8 cellular contexts compared by ENCODE assay signal in genomic region chr1:204362984-204363334, GRCh38. TPM values are rescaled to one million over a fixed set of nuclear protein-coding genes. Genes with fewer than 3 reads are reported as not detected.
DNase-seq lines count a peak whose midpoint lies in the region; ATAC-seq and TF ChIP-seq lines count a peak whose summit lies in the region.

No MANE protein-coding gene starts in this region.

- H3K36me3 ChIP-seq in Peyer's patch (peaks cover 0 to 5% (median 0%) of the 10 kb centered on the region in 3 donors), esophagus (ENCODE audit: control insufficient read depth in 2 of 2, insufficient read depth in 2 of 2, low read length in 1 of 2) (no peaks in the 10 kb centered on the region)

- no peak for ATAC-seq in CD4-positive, alpha-beta T cell (ENCODE audit: poor library complexity)
- ATAC-seq in GM21528 (IDR thresholded peaks at IDR 0.05; ENCODE audit: low FRiP score, unreplicated experiment): no peak

- peak overlapping the region; percentile 27 to 62 (median 42) for H3K4me3 ChIP-seq in Peyer's patch
- H3K4me3 ChIP-seq in esophagus (ENCODE audit: low read depth in 1 of 2, low read length in 2 of 2): peak overlapping the region; percentile 33 to 35

- intact Hi-C loops in CD4-positive, alpha-beta T cell (cut with DNase I, micrococcal nuclease): loop anchor here (1.0 to 10.0 kb wide), 5 partner anchors 105 to 858 kb away; partner anchors contain the start of gene SNRPE (in 2 of the 2)

- no peak for TF ChIP-seq POLR2A in Peyer's patch (IDR thresholded peaks at IDR 0.05)

- POLR2A ChIA-PET in CD4-positive, alpha-beta T cell (lab: Charles Lee): interaction anchor here (1.2 to 2.1 kb wide), 2 partner anchors 36 to 201 kb away, joined by 3 to 7 read pairs; no protein-coding TSS in a partner anchor

- peaks cover 9% of the 10 kb centered on the region for H3K27me3 Mint-ChIP-seq in CD4-positive, alpha-beta T cell
- peaks cover 46% of the 10 kb centered on the region for H3K27me3 Mint-ChIP-seq in osteocyte (ENCODE audit: unreplicated experiment)

- peak overlapping the region; percentile 26 for H3K4me3 Mint-ChIP-seq in CD4-positive, alpha-beta T cell
- peak overlapping the region; percentile 68 for H3K4me3 Mint-ChIP-seq in osteocyte (ENCODE audit: unreplicated experiment)

- no peaks in the 10 kb centered on the region for H3K36me3 Mint-ChIP-seq in CD4-positive, alpha-beta T cell (ENCODE audit: low read depth)
- no peaks in the 10 kb centered on the region for H3K36me3 Mint-ChIP-seq in osteocyte (ENCODE audit: unreplicated experiment)

- no peaks in the 10 kb centered on the region for H3K27me3 ChIP-seq in CD4-positive, alpha-beta T cell (ENCODE audit: control insufficient read depth, insufficient read depth, low read length)
- H3K27me3 ChIP-seq in Peyer's patch: no peaks in the 10 kb centered on the region
- no peaks in the 10 kb centered on the region for H3K27me3 ChIP-seq in esophagus (ENCODE audit: control insufficient read depth in 1 of 2, insufficient read depth in 2 of 2, low read length in 2 of 2)

- no peaks in the 10 kb centered on the region for H3K9me3 ChIP-seq in CD4-positive, alpha-beta T cell (ENCODE audit: control insufficient read depth, low read length)
- no peaks in the 10 kb centered on the region for H3K9me3 ChIP-seq in Peyer's patch
- H3K9me3 ChIP-seq in esophagus (ENCODE audit: control insufficient read depth in 2 of 2, insufficient read depth in 1 of 2, low read depth in 1 of 2, low read length in 1 of 2): no peaks in the 10 kb centered on the region

- peaks cover 5% of the 10 kb centered on the region for H3K4me1 Mint-ChIP-seq in CD4-positive, alpha-beta T cell (ENCODE audit: low read depth)
- peaks cover 9% of the 10 kb centered on the region for H3K4me1 Mint-ChIP-seq in osteocyte (ENCODE audit: unreplicated experiment)

- H3K27ac ChIP-seq in CD4-positive, alpha-beta T cell (ENCODE audit: low read depth, low read length): no peak overlapping the region
- peak overlapping the region; percentile 32 to 75 (median 46) for H3K27ac ChIP-seq in Peyer's patch
- H3K27ac ChIP-seq in esophagus (ENCODE audit: low read depth in 2 of 2, low read length in 1 of 2): peak overlapping the region; percentile 40 to 66

- TF ChIP-seq CTCF in CD4-positive, alpha-beta T cell (IDR thresholded peaks at IDR 0.05): no peak
- TF ChIP-seq CTCF in Peyer's patch (IDR thresholded peaks at IDR 0.05) (no peak), osteocyte (IDR thresholded peaks at IDR 0.05) (no peak)

- DNase-seq in CD4-positive, alpha-beta T cell: no peak
- DNase-seq in Peyer's patch (no peak), osteocyte (ENCODE audit: extremely low spot score, unreplicated experiment) (no peak), COLO668 (lab: John Stamatoyannopoulos, UW; ENCODE audit: unreplicated experiment) (no peak), NCI-H1436 treated with DMSO at 0.1 percent for 48 hours (lab: John Stamatoyannopoulos, UW) (no peak), NCI-H1436 (lab: John Stamatoyannopoulos, UW) (no peak)

- H3K27ac Mint-ChIP-seq in CD4-positive, alpha-beta T cell: no peak overlapping the region
- H3K27ac Mint-ChIP-seq in osteocyte (ENCODE audit: unreplicated experiment): no peak overlapping the region

- CTCF ChIA-PET in CD4-positive, alpha-beta T cell (lab: Charles Lee): interaction anchor here (0.8 to 2.8 kb wide), 8 partner anchors 10 to 1095 kb away, joined by 3 to 14 read pairs (median 4); no protein-coding TSS in a partner anchor

- no peaks in the 10 kb centered on the region for H3K9me3 Mint-ChIP-seq in CD4-positive, alpha-beta T cell
- H3K9me3 Mint-ChIP-seq in osteocyte (ENCODE audit: unreplicated experiment): no peaks in the 10 kb centered on the region

- 47 to 50% methylated on average over 11 of the region's 11 CpGs for WGBS in esophagus, 2 donors

- peaks cover 4 to 10% (median 7%) of the 10 kb centered on the region in 4 donors for H3K4me1 ChIP-seq in Peyer's patch
- H3K4me1 ChIP-seq in esophagus (ENCODE audit: control insufficient read depth in 2 of 2, insufficient read depth in 2 of 2, low read length in 1 of 2): peaks cover 3% of the 10 kb centered on the region in 2 donors

RNA-seq across cellular contexts. Expression of gene PLEKHA6, which starts 3.2 kb away (rescaled TPM):
- total RNA-seq in CD4-positive, alpha-beta T cell: under 1 TPM; 0.53 to 0.82 TPM
- 10 to 100 TPM; 57.3 to 91.6 (median 70.2) TPM for total RNA-seq in Peyer's patch
- polyA plus RNA-seq in esophagus: 10 to 100 TPM; 11.0 to 36.3 TPM
- 0.24 and 0.26 TPM in 2 replicates for total RNA-seq in osteocyte

RNA-seq across cellular contexts. Expression of gene PPP1R15B, which starts 48.7 kb away (rescaled TPM):
- 100 to 1,000 TPM; 171 to 179 TPM for total RNA-seq in CD4-positive, alpha-beta T cell
- total RNA-seq in Peyer's patch (10 to 100 TPM; 33.8 to 90.5 (median 72.3) TPM), osteocyte (46.1 and 47.4 TPM in 2 replicates)
- polyA plus RNA-seq in esophagus: 10 to 100 TPM; 14.1 to 15.7 TPM

Comparison
In these comparisons a context has a peak if more than half of its experiments do, and no peak if none do; other contexts are left out.
1. RNA of gene PLEKHA6, which starts 3.2 kb away (total RNA-seq): 57.3 to 91.6 TPM in Peyer's patch; 0.53 to 0.82 TPM in CD4-positive, alpha-beta T cell and 0.24 to 0.26 TPM in osteocyte; every median in the first group is over 10 times any median in the second.